Comparison of ENCODE assay signal across 1 cellular context in genomic region chr14:25042362-25043299, GRCh38.
TF ChIP-seq lines count a peak whose summit lies in the region.

No MANE protein-coding gene starts in this region.

TF ChIP-seq in HepG2, 621 proteins besides CTCF, POLR2A, EP300 and RAD21 (continued from another document and continues in another):
- TF ChIP-seq GRHL1 (CRISPR knock-in tag; conservative IDR thresholded peaks at IDR 0.05) (no peak), AHR (CRISPR knock-in tag; IDR thresholded peaks at IDR 0.05) (no peak), ZNF704 (CRISPR knock-in tag; IDR thresholded peaks at IDR 0.05; ENCODE audit: borderline replicate concordance) (peak; percentile 52; the same call in 1 of the 2 replicates), POGK (CRISPR knock-in tag; conservative IDR thresholded peaks at IDR 0.05) (0 out of 2 replicates have a peak, but pooled peaks have one; percentile 46), ZNF501 (CRISPR knock-in tag; IDR thresholded peaks at IDR 0.05) (peak; percentile 55; the same call in 1 of the 2 replicates), ZNF441 (CRISPR knock-in tag; IDR thresholded peaks at IDR 0.05; ENCODE audit: borderline replicate concordance) (no peak), XBP1 (CRISPR knock-in tag; IDR thresholded peaks at IDR 0.05) (no peak), CC2D1A (CRISPR knock-in tag; IDR thresholded peaks at IDR 0.05) (no peak), ISL2 (CRISPR knock-in tag; IDR thresholded peaks at IDR 0.05) (no peak), ZBTB38 (CRISPR knock-in tag; IDR thresholded peaks at IDR 0.05) (peak; percentile 93; the same call in 1 of the 2 replicates), THAP8 (CRISPR knock-in tag; IDR thresholded peaks at IDR 0.05; ENCODE audit: borderline replicate concordance) (no peak), NRL (CRISPR knock-in tag; IDR thresholded peaks at IDR 0.05; ENCODE audit: borderline replicate concordance) (no peak), ZNF687 (CRISPR knock-in tag; IDR thresholded peaks at IDR 0.05) (no peak), ZBTB14 (CRISPR knock-in tag; IDR thresholded peaks at IDR 0.05) (no peak), NR2F6 (IDR thresholded peaks at IDR 0.05) (no peak), NR2F6 (CRISPR knock-in tag; IDR thresholded peaks at IDR 0.05) (0 out of 2 replicates have a peak, but pooled peaks have one; percentile 12), MXD3 (CRISPR knock-in tag; IDR thresholded peaks at IDR 0.05) (peak; percentile 23; the same call in 1 of the 2 replicates), SP140L (CRISPR knock-in tag; IDR thresholded peaks at IDR 0.05; ENCODE audit: borderline replicate concordance) (0 out of 2 replicates have a peak, but pooled peaks have one; percentile 57), IRF2 (CRISPR knock-in tag; IDR thresholded peaks at IDR 0.05) (peak; percentile 63; the same call in 1 of the 2 replicates), MAX (IDR thresholded peaks at IDR 0.05) (no peak), DZIP1 (CRISPR knock-in tag; IDR thresholded peaks at IDR 0.05) (no peak), ZBTB39 (CRISPR knock-in tag; IDR thresholded peaks at IDR 0.05) (no peak), HDAC2 (CRISPR knock-in tag; IDR thresholded peaks at IDR 0.05) (no peak; the same call in 1 of the 2 replicates), ZNF883 (CRISPR knock-in tag; IDR thresholded peaks at IDR 0.05; ENCODE audit: not compliant biosample characterization) (peak; percentile 38), STAG1 (CRISPR knock-in tag; IDR thresholded peaks at IDR 0.05) (peak; percentile 100), HES4 (CRISPR knock-in tag; IDR thresholded peaks at IDR 0.05; ENCODE audit: borderline replicate concordance) (no peak), ZNF496 (CRISPR knock-in tag; IDR thresholded peaks at IDR 0.05; ENCODE audit: insufficient replicate concordance) (no peak), ZNF775 (CRISPR knock-in tag; IDR thresholded peaks at IDR 0.05; ENCODE audit: borderline replicate concordance) (no peak), SOX5 (CRISPR knock-in tag; IDR thresholded peaks at IDR 0.05; ENCODE audit: borderline replicate concordance) (no peak), ZNF670 (CRISPR knock-in tag; IDR thresholded peaks at IDR 0.05; ENCODE audit: borderline replicate concordance) (no peak), THAP11 (CRISPR knock-in tag; IDR thresholded peaks at IDR 0.05) (no peak), HNF1B (CRISPR knock-in tag; IDR thresholded peaks at IDR 0.05) (peak; percentile 58), PLRG1 (conservative IDR thresholded peaks at IDR 0.05) (no peak), ZFP36 (IDR thresholded peaks at IDR 0.05; ENCODE audit: borderline replicate concordance, low read depth, low read length, partially characterized antibody) (no peak), JDP2 (CRISPR knock-in tag; IDR thresholded peaks at IDR 0.05; ENCODE audit: borderline replicate concordance) (no peak)
